ENCODE assay signal across 8 cellular contexts in the genomic region with DNA sequence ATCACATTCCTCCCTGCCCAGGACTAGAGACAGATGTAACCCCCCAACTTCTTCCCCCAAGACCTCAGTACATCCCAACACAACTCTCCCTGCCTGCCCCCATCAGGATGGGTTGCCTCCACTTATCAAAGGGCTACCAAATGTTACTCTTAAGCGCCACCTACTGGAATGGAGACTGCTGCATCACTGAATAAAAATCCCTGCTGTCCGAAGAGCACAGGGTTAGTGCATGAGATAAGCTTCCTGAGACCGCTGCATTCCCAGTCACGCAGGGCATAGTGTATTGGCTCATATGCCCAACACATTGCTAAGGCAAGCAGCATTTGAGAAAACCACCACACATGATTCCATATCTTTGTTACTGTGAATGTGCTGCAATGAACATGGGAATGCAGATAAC.
DNase-seq lines count a peak whose midpoint lies in the region; ATAC-seq and TF ChIP-seq lines count a peak whose summit lies in the region.

No MANE protein-coding gene starts in this region.

- no peak overlapping the region for H3K4me2 ChIP-seq in smooth muscle cell

- TF ChIP-seq EP300 in suprapubic skin (IDR thresholded peaks at IDR 0.05): no peak

- H3K9ac ChIP-seq in smooth muscle cell (ENCODE audit: low read depth): no peak overlapping the region

- H3K9me3 ChIP-seq in smooth muscle cell (replicated peaks; ENCODE audit: low read depth) (no peaks in the 10 kb centered on the region), suprapubic skin (no peaks in the 10 kb centered on the region)

- no peak for TF ChIP-seq POLR2A in suprapubic skin (IDR thresholded peaks at IDR 0.05)

- H3K4me3 ChIP-seq in choroid plexus epithelial cell (ENCODE audit: low read depth, low read length) (no peak overlapping the region), smooth muscle cell (no peak overlapping the region), suprapubic skin (no peak overlapping the region)

- H3K36me3 ChIP-seq in smooth muscle cell (ENCODE audit: low read depth): no peaks in the 10 kb centered on the region
- no peaks in the 10 kb centered on the region for H3K36me3 ChIP-seq in suprapubic skin

- no peaks in the 10 kb centered on the region for H3K79me2 ChIP-seq in smooth muscle cell (ENCODE audit: low read depth)

- H3K27ac ChIP-seq in smooth muscle cell (ENCODE audit: low read depth) (no peak overlapping the region), suprapubic skin (no peak overlapping the region)

- H3K4me1 ChIP-seq in smooth muscle cell (ENCODE audit: low read depth) (no peaks in the 10 kb centered on the region), suprapubic skin (no peaks in the 10 kb centered on the region)

- no peak overlapping the region for H2AFZ ChIP-seq in smooth muscle cell (ENCODE audit: low read depth)

- H4K20me1 ChIP-seq in smooth muscle cell (ENCODE audit: low read depth): no peaks in the 10 kb centered on the region

- DNase-seq in NCI-H446 (lab: John Stamatoyannopoulos, UW) (peak; percentile 4 to 11), NCI-H446 treated with DMSO at 0.1 percent for 48 hours (lab: John Stamatoyannopoulos, UW) (no peak), LoVo (ENCODE audit: low spot score) (peak; percentile 1), choroid plexus epithelial cell (ENCODE audit: low read depth) (peak; percentile 57), smooth muscle cell (lab: John Stamatoyannopoulos, UW; ENCODE audit: unreplicated experiment) (no peak), suprapubic skin (ENCODE audit: low spot score in 2 of 2) (no peak), COLO668 (lab: John Stamatoyannopoulos, UW; ENCODE audit: unreplicated experiment) (no peak)

- H3F3A ChIP-seq in smooth muscle cell (ENCODE audit: low read depth): no peaks in the 10 kb centered on the region

- peak; percentile 59 for TF ChIP-seq CTCF in choroid plexus epithelial cell (conservative IDR thresholded peaks at IDR 0.05; ENCODE audit: low read depth, low read length)
- peak; percentile 29 for TF ChIP-seq CTCF in smooth muscle cell (IDR thresholded peaks at IDR 0.05; ENCODE audit: borderline replicate concordance, insufficient read depth, poor library complexity, severe bottlenecking)
- TF ChIP-seq CTCF in suprapubic skin (IDR thresholded peaks at IDR 0.05): no peak

- H3K27me3 ChIP-seq in smooth muscle cell (ENCODE audit: low read depth): no peaks in the 10 kb centered on the region
- no peaks in the 10 kb centered on the region for H3K27me3 ChIP-seq in suprapubic skin

- ATAC-seq in HG02981 (IDR thresholded peaks at IDR 0.05; ENCODE audit: unreplicated experiment): no peak

- WGBS in smooth muscle cell (ENCODE audit: low lambda C conversion rate): 34% methylated on average over 4 of the region's 4 CpGs
- 32% methylated on average over 4 of the region's 4 CpGs for WGBS in suprapubic skin

Comparison
In these comparisons a context has a peak if more than half of its experiments do, and no peak if none do; other contexts are left out.
1. DNase-seq: peak in NCI-H446 (2 of 2), LoVo (single experiment) and choroid plexus epithelial cell (single experiment); none in NCI-H446 treated with DMSO at 0.1 percent for 48 hours (single experiment), smooth muscle cell (single experiment), suprapubic skin (0 of 2) and COLO668 (single experiment).
2. CTCF ChIP-seq: peak in choroid plexus epithelial cell (single experiment) and smooth muscle cell (single experiment); none in suprapubic skin (0 of 2).